ENCODE assay signal across 17 cellular contexts in the genomic region with DNA sequence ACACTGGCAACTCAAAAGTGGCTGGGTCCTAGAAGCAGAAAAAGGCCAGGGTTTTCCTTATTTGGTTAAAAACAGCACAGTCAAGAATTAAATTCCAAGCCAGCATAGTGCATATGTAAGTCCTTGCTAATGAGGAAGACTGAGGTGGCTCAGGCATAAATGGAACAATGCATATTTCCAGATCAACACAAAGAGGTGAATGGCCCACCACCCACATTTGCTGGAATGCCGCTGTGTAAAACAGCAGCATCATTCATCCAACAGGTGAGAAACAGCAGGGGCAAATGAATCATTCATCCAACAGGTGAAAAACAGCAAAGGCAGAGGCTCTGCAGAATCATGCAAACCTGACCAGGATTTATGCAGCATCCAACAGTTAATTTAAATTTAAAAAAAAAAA. TPM values are rescaled to one million over a fixed set of nuclear protein-coding genes. Genes with fewer than 3 reads are reported as not detected.
"Had no signal": no experiment of that assay in that cellular context is flagged by ENCODE, and none has a peak within 500 bp of the region (broad histone marks: within the 10 kb centered on the region; RNA-seq: fewer than 3 reads in every experiment).

No MANE protein-coding gene starts in this region.

- H3K27ac ChIP-seq: gastrocnemius medialis, spleen, thyroid gland, uterus had no signal

- H3K36me3 ChIP-seq: gastrocnemius medialis, spleen, thyroid gland, uterus had no signal

- H3K36me3 Mint-ChIP-seq: activated CD8-positive, alpha-beta memory T cell treated with anti-CD3 and anti-CD28 coated beads, Interleukin-2, amount 10 ng/mL, durations not matched to agents 7 days and 5 days; activated naive CD8-positive, alpha-beta T cell had no signal

- DNase-seq: activated CD4-positive, alpha-beta memory T cell treated with anti-CD3 and anti-CD28 coated beads, Interleukin-2, amount 10 ng/mL, durations not matched to agents 7 days and 5 days; activated CD4-positive, alpha-beta T cell treated with anti-CD3 and anti-CD28 coated beads for 48 hours; activated CD4-positive, CD25-positive, alpha-beta regulatory T cell; activated CD8-positive, alpha-beta memory T cell treated with anti-CD3 and anti-CD28 coated beads, Interleukin-2, amount 10 ng/mL, durations not matched to agents 7 days and 5 days; effector CD4-positive, alpha-beta T cell; gastrocnemius medialis; kidney; nephron progenitor cell; occipital lobe; retina; spleen; stimulated activated naive CD4-positive, alpha-beta T cell; uterus had no signal

- ATAC-seq: activated CD8-positive, alpha-beta memory T cell treated with anti-CD3 and anti-CD28 coated beads, Interleukin-2, amount 10 ng/mL, durations not matched to agents 7 days and 5 days; gastrocnemius medialis had no signal

- H3K4me3 ChIP-seq: gastrocnemius medialis, lung, spleen, thyroid gland, uterus had no signal

- H3K4me3 Mint-ChIP-seq: activated CD4-positive, alpha-beta memory T cell treated with anti-CD3 and anti-CD28 coated beads, Interleukin-2, amount 10 ng/mL, durations not matched to agents 7 days and 5 days; activated CD8-positive, alpha-beta memory T cell treated with anti-CD3 and anti-CD28 coated beads, Interleukin-2, amount 10 ng/mL, durations not matched to agents 7 days and 5 days; activated naive CD8-positive, alpha-beta T cell; nephron progenitor cell had no signal

- H3K27ac Mint-ChIP-seq: activated CD4-positive, alpha-beta memory T cell treated with anti-CD3 and anti-CD28 coated beads, Interleukin-2, amount 10 ng/mL, durations not matched to agents 7 days and 5 days; activated CD8-positive, alpha-beta memory T cell treated with anti-CD3 and anti-CD28 coated beads, Interleukin-2, amount 10 ng/mL, durations not matched to agents 7 days and 5 days; activated naive CD8-positive, alpha-beta T cell; nephron progenitor cell had no signal

- H3K4me1 ChIP-seq: gastrocnemius medialis, thyroid gland, uterus had no signal

- H3K4me1 Mint-ChIP-seq: activated CD4-positive, alpha-beta memory T cell treated with anti-CD3 and anti-CD28 coated beads, Interleukin-2, amount 10 ng/mL, durations not matched to agents 7 days and 5 days; activated CD8-positive, alpha-beta memory T cell treated with anti-CD3 and anti-CD28 coated beads, Interleukin-2, amount 10 ng/mL, durations not matched to agents 7 days and 5 days had no signal

- H3K27me3 ChIP-seq: gastrocnemius medialis, spleen, thyroid gland, uterus had no signal

- H3K9me3 ChIP-seq: gastrocnemius medialis, spleen, thyroid gland, uterus had no signal

- H3K9me3 Mint-ChIP-seq: activated CD4-positive, alpha-beta memory T cell treated with anti-CD3 and anti-CD28 coated beads, Interleukin-2, amount 10 ng/mL, durations not matched to agents 7 days and 5 days had no signal

RNA-seq across cellular contexts. Expression of gene GPR176, which starts 32.9 kb away (rescaled TPM):
- total RNA-seq: activated CD8-positive, alpha-beta memory T cell treated with anti-CD3 and anti-CD28 coated beads, Interleukin-2, amount 10 ng/mL, durations not matched to agents 7 days and 5 days; T-helper 2 cell treated with Interferon-gamma antibody and Interleukin-4, amounts not matched to agents 100 ng/mL and 5 ng/mL, for 36 hours had no signal
